17 cellular contexts compared by ENCODE assay signal in the genomic region with DNA sequence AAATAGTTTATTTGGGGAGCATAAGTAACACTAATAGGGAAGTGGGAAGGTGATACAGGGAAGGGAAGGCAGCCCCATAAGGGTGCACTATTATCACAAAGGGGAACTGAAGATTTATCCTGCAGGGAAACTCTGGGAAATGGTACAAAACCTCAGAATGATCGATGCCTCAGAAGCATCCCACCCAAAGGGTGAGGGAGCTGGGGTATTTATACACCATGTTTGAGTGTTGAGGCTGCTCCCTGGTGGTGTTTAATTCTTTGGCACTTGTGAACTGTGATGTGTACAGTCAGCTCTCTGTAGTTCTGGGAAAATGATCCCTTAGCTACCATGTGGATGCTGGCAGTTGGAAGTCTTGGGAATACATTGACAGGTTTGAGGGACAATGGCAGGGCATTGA. TPM values are rescaled to one million over a fixed set of nuclear protein-coding genes. Genes with fewer than 3 reads are reported as not detected.
DNase-seq lines count a peak whose midpoint lies in the region; ATAC-seq and TF ChIP-seq lines count a peak whose summit lies in the region.
"Had no signal": no experiment of that assay in that cellular context is flagged by ENCODE, and none has a peak within 500 bp of the region (broad histone marks: within the 10 kb centered on the region; RNA-seq: fewer than 3 reads in every experiment).

No MANE protein-coding gene starts in this region.

- no peaks in the 10 kb centered on the region for H4K20me1 ChIP-seq in Karpas-422 (ENCODE audit: insufficient read depth, low read depth, low read length)
- H4K20me1 ChIP-seq: BLaER1 had no signal

- no peak overlapping the region for H3K4me2 ChIP-seq in Karpas-422 (ENCODE audit: low read depth, low read length, poor library complexity, severe bottlenecking)
- H3K4me2 ChIP-seq: BLaER1 had no signal

- no peaks in the 10 kb centered on the region for H3K79me2 ChIP-seq in Karpas-422 (ENCODE audit: low read length)

- no peak overlapping the region for H2AFZ ChIP-seq in Karpas-422 (ENCODE audit: low read length)
- H2AFZ ChIP-seq: GM23248 had no signal

- no peaks in the 10 kb centered on the region for H3K36me3 ChIP-seq in Karpas-422 (ENCODE audit: insufficient read depth, low read length)
- no peaks in the 10 kb centered on the region for H3K36me3 ChIP-seq in HAP-1 (replicated peaks)
- H3K36me3 ChIP-seq: BLaER1 had no signal

- ATAC-seq in HG03432 (IDR thresholded peaks at IDR 0.05; ENCODE audit: unreplicated experiment): no peak
- ATAC-seq: CD8-positive, alpha-beta T cell; HCT116 had no signal

- H3K27me3 ChIP-seq in Karpas-422 (ENCODE audit: low read length) (no peaks in the 10 kb centered on the region), HAP-1 (ENCODE audit: low read depth) (peaks cover 2% of the 10 kb centered on the region)
- H3K27me3 ChIP-seq: BLaER1 had no signal

- H3K9me3 ChIP-seq in Karpas-422 (ENCODE audit: low read length): no peaks in the 10 kb centered on the region
- no peaks in the 10 kb centered on the region for H3K9me3 ChIP-seq in HAP-1
- H3K9me3 ChIP-seq: BLaER1, Caco-2 had no signal

- in situ Hi-C loops in GM13977 (cut with MboI; ENCODE audit: low pct_unique_long_range_greater_than_20kb, low sequenced_read_pairs, unreplicated experiment) (no loop called here), HAP-1 (cut with MboI; ENCODE audit: low sequenced_read_pairs) (no loop called here)

- H3K4me1 ChIP-seq in Karpas-422 (ENCODE audit: low read length): peaks cover 19% of the 10 kb centered on the region
- H3K4me1 ChIP-seq in HAP-1: peaks cover 20% of the 10 kb centered on the region
- H3K4me1 ChIP-seq: Caco-2 had no signal

- H3K4me3 ChIP-seq in Karpas-422 (ENCODE audit: low read length) (no peak overlapping the region), HAP-1 (no peak overlapping the region)
- H3K4me3 ChIP-seq: BLaER1, GM23248 had no signal

- peak; percentile 15 for DNase-seq in NCI-H2171 treated with DMSO at 0.1 percent for 48 hours (lab: John Stamatoyannopoulos, UW)
- no peak for DNase-seq in NCI-H2171 (lab: John Stamatoyannopoulos, UW)
- peak; percentile 1 for DNase-seq in GM13977 (ENCODE audit: low spot score)
- DNase-seq in Karpas-422: peak; percentile 40
- DNase-seq in HAP-1 (ENCODE audit: low spot score in 2 of 2): no peak
- DNase-seq: Caco-2; CD4-positive, CD25-positive, alpha-beta regulatory T cell; DMS153; DND-41; GM23248; H7 had no signal

- no peak overlapping the region for H3K9ac ChIP-seq in Karpas-422 (ENCODE audit: low read length)
- H3K9ac ChIP-seq: BLaER1, GM23248 had no signal

- no peaks in the 10 kb centered on the region for H3K9me2 ChIP-seq in Karpas-422 (replicated peaks; ENCODE audit: insufficient read depth, low read length)

- H3K27ac ChIP-seq in Karpas-422 (ENCODE audit: low read length): no peak overlapping the region
- H3K27ac ChIP-seq: 22Rv1, BLaER1, C4-2B, GM23248 had no signal

- no peak for TF ChIP-seq CTCF in GM13977 (IDR thresholded peaks at IDR 0.05; ENCODE audit: extremely low read depth, insufficient read depth, missing control alignments)

RNA-seq across cellular contexts. Expression of a gene that starts 5.1 kb away (rescaled TPM):
- 9.1 and 18.7 TPM in 2 replicates for total RNA-seq in Karpas-422 (2014; rRNA removed; shearing (Covaris generic); ENCODE audit: low replicate concordance)

Comparison
In these comparisons a context has a peak if more than half of its experiments do, and no peak if none do; other contexts are left out.
1. DNase-seq: peak in NCI-H2171 treated with DMSO at 0.1 percent for 48 hours (single experiment), GM13977 (single experiment) and Karpas-422 (single experiment); none in NCI-H2171 (single experiment) and HAP-1 (0 of 2).